22 cellular contexts compared by ENCODE assay signal in genomic region chr7:753190-753589, GRCh38. TPM values are rescaled to one million over a fixed set of nuclear protein-coding genes. Genes with fewer than 3 reads are reported as not detected.
DNase-seq lines count a peak whose midpoint lies in the region; ATAC-seq, FAIRE-seq and TF ChIP-seq lines count a peak whose summit lies in the region.
"Had no signal": no experiment of that assay in that cellular context is flagged by ENCODE, and none has a peak within 500 bp of the region (broad histone marks: within the 10 kb centered on the region; RNA-seq: fewer than 3 reads in every experiment).

No MANE protein-coding gene starts in this region.

- H2AFZ ChIP-seq in GM23338: no peak overlapping the region

- no peak for TF ChIP-seq CTCF in GM23338 (conservative IDR thresholded peaks at IDR 0.05; ENCODE audit: low read depth in 2 of 2)
- TF ChIP-seq CTCF in kidney (IDR thresholded peaks at IDR 0.05; ENCODE audit: borderline replicate concordance, extremely low read depth, insufficient read depth): no peak
- TF ChIP-seq CTCF in GM10266 (IDR thresholded peaks at IDR 0.05; ENCODE audit: control insufficient read depth, insufficient read depth, low read depth, missing control alignments): no peak

- H3K27me3 Mint-ChIP-seq in GM23338 (ENCODE audit: insufficient read depth, low read depth, poor library complexity): no peaks in the 10 kb centered on the region
- H3K27me3 Mint-ChIP-seq: CD4-positive, CD25-positive, alpha-beta regulatory T cell had no signal

- H3K4me3 Mint-ChIP-seq in GM23338: no peak overlapping the region
- H3K4me3 Mint-ChIP-seq: CD4-positive, CD25-positive, alpha-beta regulatory T cell had no signal

- H3K36me3 ChIP-seq in GM23338 (ENCODE audit: insufficient read depth): peaks cover 11% of the 10 kb centered on the region; the same call in 1 of the 2 replicates
- peaks cover 7% of the 10 kb centered on the region for H3K36me3 ChIP-seq in H7 (replicated peaks; ENCODE audit: control insufficient read depth, insufficient read depth, low read length)
- peaks cover 3 to 23% of the 10 kb centered on the region in 2 donors for H3K36me3 ChIP-seq in kidney (ENCODE audit: control insufficient read depth in 1 of 2, insufficient read depth in 2 of 2, low read length in 2 of 2)

- H3K4me1 ChIP-seq in GM23338 (ENCODE audit: insufficient read depth) (no peaks in the 10 kb centered on the region), kidney (ENCODE audit: control insufficient read depth in 1 of 2, insufficient read depth in 1 of 2, low read depth in 1 of 2, low read length in 2 of 2) (no peaks in the 10 kb centered on the region)

- H3K4me3 ChIP-seq in GM23338 (no peak overlapping the region), H7 (ENCODE audit: insufficient read depth, low read depth, low read length) (no peak overlapping the region), kidney (ENCODE audit: low read length in 2 of 2) (no peak overlapping the region)
- H3K4me3 ChIP-seq: K562, MG63 had no signal

- no peaks in the 10 kb centered on the region for H3F3A ChIP-seq in GM23338 (replicated peaks; ENCODE audit: low read depth)

- H4K20me1 ChIP-seq in GM23338 (replicated peaks; ENCODE audit: insufficient read depth): peaks cover 3% of the 10 kb centered on the region; the same call in 1 of the 2 replicates

- H3K27ac ChIP-seq in GM23338 (ENCODE audit: low read depth) (no peak overlapping the region), kidney (ENCODE audit: low read depth in 2 of 2, low read length in 2 of 2) (no peak overlapping the region)
- H3K27ac ChIP-seq: HL-60 had no signal

- H3K4me2 ChIP-seq in GM23338: no peak overlapping the region

- intact Hi-C loops in kidney (cut with DNase I) (no loop called here), posterior vena cava (cut with DNase I) (no loop called here)

- H3K4me1 Mint-ChIP-seq in GM23338: no peaks in the 10 kb centered on the region; the same call in 2 of the 3 replicates

- no peaks in the 10 kb centered on the region; the same call in 2 of the 3 replicates for H3K9me3 Mint-ChIP-seq in GM23338
- H3K9me3 Mint-ChIP-seq: CD4-positive, CD25-positive, alpha-beta regulatory T cell had no signal

- no peak overlapping the region for H3K9ac ChIP-seq in kidney (ENCODE audit: low read length in 2 of 2)

- peak overlapping the region; percentile 35; the same call in 1 of the 2 replicates for H3K27ac Mint-ChIP-seq in GM23338

- no peaks in the 10 kb centered on the region for H3K79me2 ChIP-seq in GM23338 (replicated peaks; ENCODE audit: insufficient read depth)

- H3K9me2 ChIP-seq in GM23338 (ENCODE audit: insufficient read depth): no peaks in the 10 kb centered on the region

- FAIRE-seq in kidney (lab: Jason Lieb, UNC): no peak
- FAIRE-seq: HepG2, K562, RCC 7860 had no signal

- H3K36me3 Mint-ChIP-seq in GM23338 (ENCODE audit: low read depth): peaks cover 65% of the 10 kb centered on the region

- no peaks in the 10 kb centered on the region for H3K9me3 ChIP-seq in kidney (ENCODE audit: control insufficient read depth in 1 of 2, low read length in 2 of 2)
- H3K9me3 ChIP-seq: MG63 had no signal

- H3K27me3 ChIP-seq in GM23338 (ENCODE audit: insufficient read depth) (no peaks in the 10 kb centered on the region), H7 (ENCODE audit: control insufficient read depth, insufficient read depth, low read length) (no peaks in the 10 kb centered on the region)
- H3K27me3 ChIP-seq: MG63 had no signal

- DNase-seq in GM23338 (ENCODE audit: low spot score) (no peak), H7 (peak; percentile 38), kidney (peak; percentile 47), posterior vena cava (ENCODE audit: low spot score) (peak; percentile 62), GM10266 (ENCODE audit: extremely low spot score) (no peak)
- DNase-seq: CD4-positive, CD25-positive, alpha-beta regulatory T cell; DMS79; HCEC 1CT; MG63; NCI-H1417; NCI-H187 treated with DMSO at 0.1 percent for 48 hours; NCI-H2107; NCI-H446 treated with DMSO at 0.1 percent for 48 hours; NCI-H526 treated with DMSO at 0.1 percent for 48 hours; OCI-M1; SHP77 treated with DMSO at 0.1 percent for 48 hours had no signal

- no peak for ATAC-seq in GM23338
- ATAC-seq in GM19455 (IDR thresholded peaks at IDR 0.05; ENCODE audit: unreplicated experiment): no peak
- no peak for ATAC-seq in GM21423 (IDR thresholded peaks at IDR 0.05; ENCODE audit: unreplicated experiment)
- ATAC-seq: HepG2, K562 had no signal

TF ChIP-seq in GM23338, 12 proteins besides CTCF, POLR2A, EP300 and RAD21 (continues in another document):
- no peak for TF ChIP-seq ZNF331 (CRISPR knock-in tag; IDR thresholded peaks at IDR 0.05; ENCODE audit: low read depth)
- no peak for TF ChIP-seq JUNB (IDR thresholded peaks at IDR 0.05; ENCODE audit: unreplicated experiment)
- no peak for TF ChIP-seq ZNF462 (CRISPR knock-in tag; IDR thresholded peaks at IDR 0.05)
- no peak for TF ChIP-seq POLR2AphosphoS5 (IDR thresholded peaks at IDR 0.05; ENCODE audit: low read depth)
- no peak for TF ChIP-seq STAT1 (IDR thresholded peaks at IDR 0.05; ENCODE audit: unreplicated experiment)

RNA-seq across cellular contexts. Expression of gene PRKAR1B, which starts 26.1 kb away (rescaled TPM):
- 34.7 and 36.7 TPM in 2 replicates for total RNA-seq in GM23338 (2014; rRNA removed; shearing (Covaris generic))
- polyA plus RNA-seq in GM23338 (2016; fragmentation: Nextera tagmentation; extraction: Ambion mirVana) (30.6 and 35.7 TPM in 2 replicates), kidney (ENCODE audit: insufficient read depth, low read depth, low replicate concordance) (21.4 TPM)
- total RNA-seq in H7 (2014; rRNA removed; shearing (Covaris generic)): 32.4 and 32.8 TPM in 2 replicates
- total RNA-seq in kidney (15.9 TPM), posterior vena cava (10 to 100 TPM; 10.1 TPM)

RNA-seq across cellular contexts. Expression of gene DNAAF5, which starts 26.7 kb away (rescaled TPM):
- total RNA-seq in GM23338 (2014; rRNA removed; shearing (Covaris generic)): 74.0 and 86.7 TPM in 2 replicates
- polyA plus RNA-seq in GM23338 (2016; fragmentation: Nextera tagmentation; extraction: Ambion mirVana): 20.4 and 20.9 TPM in 2 replicates
- 82.5 and 101 TPM in 2 replicates for total RNA-seq in H7 (2014; rRNA removed; shearing (Covaris generic))
- 29.7 TPM for total RNA-seq in kidney
- polyA plus RNA-seq in kidney (ENCODE audit: insufficient read depth, low read depth, low replicate concordance): 11.6 TPM
- 10 to 100 TPM; 12.6 to 16.9 TPM for total RNA-seq in posterior vena cava

Comparison
In these comparisons a context has a peak if more than half of its experiments do, and no peak if none do; other contexts are left out.
1. DNase-seq: peak in H7 (single experiment), kidney (single experiment) and posterior vena cava (single experiment); none in GM23338 (single experiment) and GM10266 (single experiment).